ENCODE assay signal across 8 cellular contexts in genomic region chr5:180831139-180832080, GRCh38.
DNase-seq lines count a peak whose midpoint lies in the region; ATAC-seq and TF ChIP-seq lines count a peak whose summit lies in the region.

No MANE protein-coding gene starts in this region.

- peak; percentile 80 for DNase-seq in CD1c-positive myeloid dendritic cell (ENCODE audit: extremely low spot score)
- DNase-seq in NOMO-1 treated with dmso at 0.1 percent for 144 hours (lab: John Stamatoyannopoulos, UW; ENCODE audit: unreplicated experiment), result peak; percentile 53
- DNase-seq in activated T-cell treated with anti-CD3 and anti-CD28 coated beads, Interleukin-2, amount 50 U/mL, for 1 hour, result peak; percentile 86
- DNase-seq in epithelial cell of prostate (ENCODE audit: low read depth, low spot score), result no peak
- DNase-seq in stimulated activated CD8-positive, alpha-beta memory T cell treated with anti-CD3 and anti-CD28 coated beads, Interleukin-4, amount 100 ng/mL, for 48 hours, result peak; percentile 88

- no peaks in the 10 kb centered on the region for H3K27me3 ChIP-seq in mucosa of rectum (ENCODE audit: control insufficient read depth in 2 of 2, insufficient read depth in 2 of 2, low read length in 2 of 2)

- H3K9ac ChIP-seq in mucosa of rectum (ENCODE audit: low read depth in 1 of 2, low read length in 2 of 2), result peak overlapping the region; percentile 97 to 99

- peaks cover 12 to 17% of the 10 kb centered on the region in 2 donors for H3K4me1 ChIP-seq in mucosa of rectum (ENCODE audit: control insufficient read depth in 2 of 2, insufficient read depth in 2 of 2, low read length in 2 of 2)

- H3K36me3 ChIP-seq in mucosa of rectum (ENCODE audit: control insufficient read depth in 2 of 2, insufficient read depth in 2 of 2, low read length in 2 of 2), result peaks cover 15 to 20% of the 10 kb centered on the region in 2 donors

- H3K4me3 ChIP-seq in mucosa of rectum (ENCODE audit: low read length in 2 of 2), result peak overlapping the region; percentile 86 to 93

- no peaks in the 10 kb centered on the region for H3K9me3 ChIP-seq in mucosa of rectum (ENCODE audit: control insufficient read depth in 2 of 2, low read length in 2 of 2)

- peak overlapping the region; percentile 83 for H3K27ac ChIP-seq in epithelial cell of prostate
- H3K27ac ChIP-seq in mucosa of rectum (ENCODE audit: low read depth in 2 of 2, low read length in 2 of 2), result peak overlapping the region; percentile 97

- peak; percentile 73 for ATAC-seq in HG03342 (IDR thresholded peaks at IDR 0.05; ENCODE audit: unreplicated experiment)

- TF ChIP-seq POLR2A in GM19099 (IDR thresholded peaks at IDR 0.05; ENCODE audit: extremely low read depth, insufficient read length, low read depth), result peak; percentile 69
